8 cellular contexts compared by ENCODE assay signal in the genomic region with DNA sequence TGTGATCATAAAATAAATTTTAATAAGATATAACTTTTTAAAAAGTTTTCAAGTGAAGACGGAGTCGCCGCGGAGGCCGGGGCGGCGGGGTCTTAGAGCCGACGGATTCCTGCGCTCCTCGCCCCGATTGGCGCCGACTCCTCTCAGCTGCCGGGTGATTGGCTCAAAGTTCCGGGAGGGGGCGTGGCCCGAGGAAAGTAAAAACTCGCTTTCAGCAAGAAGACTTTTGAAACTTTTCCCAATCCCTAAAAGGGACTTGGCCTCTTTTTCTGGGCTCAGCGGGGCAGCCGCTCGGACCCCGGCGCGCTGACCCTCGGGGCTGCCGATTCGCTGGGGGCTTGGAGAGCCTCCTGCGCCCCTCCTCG. TPM values are rescaled to one million over a fixed set of nuclear protein-coding genes. Genes with fewer than 3 reads are reported as not detected.
DNase-seq lines count a peak whose midpoint lies in the region; ATAC-seq and TF ChIP-seq lines count a peak whose summit lies in the region.

A gene (plus strand): TSS at position 229 of the 365 bp plus-strand sequence. CDS start 507 bp downstream, outside the sequence.

- POLR2A ChIA-PET in Caco-2 (lab: Charles Lee) = no interaction called here

- H3K27me3 ChIP-seq in Caco-2 (replicated peaks; ENCODE audit: control insufficient read depth, insufficient read depth, low read length) = no peaks in the 10 kb centered on the region

- no peak within 1 kb of the TSS for H3K4me3 Mint-ChIP-seq in activated naive CD4-positive, alpha-beta T cell treated with anti-CD3 and anti-CD28 coated beads for 36 hours
- H3K4me3 Mint-ChIP-seq in progenitor cell of endocrine pancreas (ENCODE audit: low read depth) = peak within 1 kb of the TSS; percentile 38
- no peak within 1 kb of the TSS for H3K4me3 Mint-ChIP-seq in Caco-2 (ENCODE audit: unreplicated experiment)

- CTCF ChIA-PET in activated naive CD4-positive, alpha-beta T cell treated with anti-CD3 and anti-CD28 coated beads for 36 hours (lab: Charles Lee) = no interaction called here
- CTCF ChIA-PET in Caco-2 (lab: Charles Lee) = no interaction called here

- no peaks in the 10 kb centered on the region for H3K36me3 Mint-ChIP-seq in activated naive CD4-positive, alpha-beta T cell treated with anti-CD3 and anti-CD28 coated beads for 36 hours (ENCODE audit: low read depth)
- no peaks in the 10 kb centered on the region for H3K36me3 Mint-ChIP-seq in progenitor cell of endocrine pancreas (ENCODE audit: insufficient read depth)
- peaks cover 5% of the 10 kb centered on the region for H3K36me3 Mint-ChIP-seq in Caco-2 (ENCODE audit: insufficient read depth, unreplicated experiment)

- peaks cover 65% of the 10 kb centered on the region for H3K27me3 Mint-ChIP-seq in activated naive CD4-positive, alpha-beta T cell treated with anti-CD3 and anti-CD28 coated beads for 36 hours (ENCODE audit: low read depth)
- H3K27me3 Mint-ChIP-seq in progenitor cell of endocrine pancreas (peaks cover 79% of the 10 kb centered on the region), Caco-2 (ENCODE audit: insufficient read depth, unreplicated experiment) (peaks cover 12% of the 10 kb centered on the region)

- H3K9me3 Mint-ChIP-seq in activated naive CD4-positive, alpha-beta T cell treated with anti-CD3 and anti-CD28 coated beads for 36 hours = no peaks in the 10 kb centered on the region
- H3K9me3 Mint-ChIP-seq in progenitor cell of endocrine pancreas (ENCODE audit: low read depth) (no peaks in the 10 kb centered on the region), Caco-2 (ENCODE audit: unreplicated experiment) (no peaks in the 10 kb centered on the region)

- intact Hi-C loops in activated naive CD4-positive, alpha-beta T cell treated with anti-CD3 and anti-CD28 coated beads for 36 hours (cut with micrococcal nuclease) = loop anchor here (5.0 to 10.0 kb wide), 3 partner anchors 59 to 168 kb away; no protein-coding TSS in a partner anchor
- intact Hi-C loops in Caco-2 (cut with micrococcal nuclease; ENCODE audit: unreplicated experiment) = no loop called here

- H3K4me1 ChIP-seq in Caco-2 = no peaks in the 10 kb centered on the region

- DNase-seq in activated effector memory CD4-positive, alpha-beta T cell treated with anti-CD3 and anti-CD28 coated beads, Interleukin-2, amount 50 U/mL, for 16 hours = peak; percentile 80
- DNase-seq in activated effector memory CD4-positive, alpha-beta T cell treated with Interleukin-2 at 50 U/mL for 16 hours = no peak
- peak; percentile 58 for DNase-seq in activated naive CD4-positive, alpha-beta T cell treated with anti-CD3 and anti-CD28 coated beads for 36 hours
- peak; percentile 70 for DNase-seq in germinal center (ENCODE audit: low spot score)
- DNase-seq in progenitor cell of endocrine pancreas (ENCODE audit: low spot score, unreplicated experiment) = peak; percentile 60
- no peak for DNase-seq in NCI-H524 treated with DMSO at 0.1 percent for 48 hours (lab: John Stamatoyannopoulos, UW)
- DNase-seq in Caco-2 = no peak

- no peaks in the 10 kb centered on the region for H3K9me3 ChIP-seq in Caco-2

- H3K27ac Mint-ChIP-seq in activated naive CD4-positive, alpha-beta T cell treated with anti-CD3 and anti-CD28 coated beads for 36 hours = no peak within 1 kb of the TSS
- H3K27ac Mint-ChIP-seq in progenitor cell of endocrine pancreas = no peak within 1 kb of the TSS
- H3K27ac Mint-ChIP-seq in Caco-2 (ENCODE audit: unreplicated experiment) = no peak within 1 kb of the TSS

- no peak for ATAC-seq in HG02981 (IDR thresholded peaks at IDR 0.05; ENCODE audit: unreplicated experiment)

- peaks cover 21% of the 10 kb centered on the region for H3K4me1 Mint-ChIP-seq in activated naive CD4-positive, alpha-beta T cell treated with anti-CD3 and anti-CD28 coated beads for 36 hours (ENCODE audit: low read depth)
- H3K4me1 Mint-ChIP-seq in progenitor cell of endocrine pancreas (ENCODE audit: low read depth) (peaks cover 11% of the 10 kb centered on the region), Caco-2 (ENCODE audit: low read depth, unreplicated experiment) (peaks cover 6% of the 10 kb centered on the region)

- H3K4me3 ChIP-seq in Caco-2 (ENCODE audit: low read depth, low read length) = no peak within 1 kb of the TSS

- BruUV-seq in Caco-2 (replicated peaks; lab: Mats Ljungman, UMichigan) = no TSS peak

- no peaks in the 10 kb centered on the region for H3K36me3 ChIP-seq in Caco-2 (ENCODE audit: control insufficient read depth, insufficient read depth, low read length)

- TF ChIP-seq CTCF in progenitor cell of endocrine pancreas (IDR thresholded peaks at IDR 0.05; ENCODE audit: unreplicated experiment) (no peak), Caco-2 (IDR thresholded peaks at IDR 0.05; ENCODE audit: insufficient read depth in 1 of 2, low read depth in 1 of 2, low read length in 1 of 2, severe bottlenecking in 1 of 2, unreplicated experiment in 1 of 2) (no peak)

RNA-seq across cellular contexts. Expression of the gene that starts here (rescaled TPM):
- total RNA-seq in activated naive CD4-positive, alpha-beta T cell treated with anti-CD3 and anti-CD28 coated beads for 36 hours = not detected
- 0.11 TPM in 1 of 2 replicates, not detected in the other for total RNA-seq in progenitor cell of endocrine pancreas
- not detected in 2 replicates for total RNA-seq in Caco-2 (2022)

Comparison
In these comparisons a context has a peak if more than half of its experiments do, and no peak if none do; other contexts are left out.
1. DNase-seq: peak in activated effector memory CD4-positive, alpha-beta T cell treated with anti-CD3 and anti-CD28 coated beads, Interleukin-2, amount 50 U/mL, for 16 hours (single experiment) and germinal center (single experiment); none in activated effector memory CD4-positive, alpha-beta T cell treated with Interleukin-2 at 50 U/mL for 16 hours (single experiment), NCI-H524 treated with DMSO at 0.1 percent for 48 hours (single experiment) and Caco-2 (0 of 2).
2. Peak in DNase-seq in activated naive CD4-positive, alpha-beta T cell treated with anti-CD3 and anti-CD28 coated beads for 36 hours; RNA of the gene not detected or under 1 TPM.
3. Peak in DNase-seq in progenitor cell of endocrine pancreas; RNA of the gene not detected or under 1 TPM.